21 cellular contexts compared by ENCODE assay signal in the genomic region with DNA sequence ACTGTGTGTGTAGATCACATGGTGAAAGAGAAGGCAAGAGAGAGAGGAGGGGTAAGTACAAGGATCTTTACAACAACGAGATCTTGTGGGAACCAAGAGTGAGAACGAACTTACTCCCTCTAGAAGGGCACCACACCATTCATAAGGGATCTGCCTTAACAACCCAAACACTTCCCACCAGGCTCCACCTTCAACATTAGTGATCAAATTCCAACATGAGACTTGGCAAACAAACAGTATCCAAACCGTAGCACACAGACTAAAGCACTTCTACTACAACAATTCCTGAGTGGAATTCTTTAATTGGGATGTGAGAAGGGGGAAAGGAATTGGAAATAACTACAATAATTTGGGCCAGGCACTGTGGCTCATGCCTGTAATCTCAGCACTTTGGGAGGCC. TPM values are rescaled to one million over a fixed set of nuclear protein-coding genes. Genes with fewer than 3 reads are reported as not detected.
A peak's percentile ranks its signal among the peaks of the same experiment; 100 is the strongest.
DNase-seq lines count a peak whose midpoint lies in the region; ATAC-seq, FAIRE-seq and TF ChIP-seq lines count a peak whose summit lies in the region.
"Had no signal": no experiment of that assay in that cellular context is flagged by ENCODE, and none has a peak within 500 bp of the region (broad histone marks: within the 10 kb centered on the region; RNA-seq: fewer than 3 reads in every experiment).

No MANE protein-coding gene starts in this region.

- no peak overlapping the region for H2BK120ac ChIP-seq in H1 (replicated peaks; ENCODE audit: low read depth, low read length)

- H4K8ac ChIP-seq in H1 (ENCODE audit: extremely low read depth, insufficient read depth, low read length), result no peak overlapping the region

- H3K79me1 ChIP-seq in H1 (ENCODE audit: low read depth, low read length), result no peaks in the 10 kb centered on the region

- H2AK5ac ChIP-seq in H1 (ENCODE audit: low read depth, low read length), result no peak overlapping the region

- intact Hi-C loops in HepG2 (cut with micrococcal nuclease; ENCODE audit: unreplicated experiment), result no loop called here

- TF ChIP-seq RAD21 in H1 (IDR thresholded peaks at IDR 0.05 in 1 of 2, conservative IDR thresholded peaks at IDR 0.05 in 1 of 2; ENCODE audit: low read depth in 2 of 2, low read length in 2 of 2) (no peak), HepG2 (CRISPR knock-in tag; IDR thresholded peaks at IDR 0.05) (no peak)

- BruUV-seq in HepG2 (replicated peaks; lab: Mats Ljungman, UMichigan), result no TSS peak

- H3K4me3 ChIP-seq in H1 (ENCODE audit: extremely low read depth in 1 of 4, insufficient read depth in 2 of 4, low read depth in 3 of 4, low read length in 4 of 4) (no peak overlapping the region), HepG2 (replicated peaks in 1 of 3; ENCODE audit: insufficient read depth in 1 of 3, low read depth in 2 of 3, low read length in 3 of 3) (no peak overlapping the region), BE2C (ENCODE audit: low read depth, low read length) (no peak overlapping the region), SJCRH30 (no peak overlapping the region)
- H3K4me3 ChIP-seq: BLaER1 treated with 17β-estradiol and CSF1 and Interleukin-3, amounts not matched to agents 10 nM and 100 nM had no signal

- H3K4ac ChIP-seq in H1 (replicated peaks; ENCODE audit: insufficient read length, low read depth, low read length), result no peak overlapping the region

- H3K9ac ChIP-seq in H1 (replicated peaks in 1 of 4; ENCODE audit: extremely low read depth in 1 of 4, low read depth in 3 of 4, low read length in 3 of 4) (no peak overlapping the region), HepG2 (ENCODE audit: insufficient read depth, low read depth, low read length) (no peak overlapping the region)
- H3K9ac ChIP-seq: BLaER1 treated with 17β-estradiol and CSF1 and Interleukin-3, amounts not matched to agents 10 nM and 100 nM had no signal

- TF ChIP-seq CTCF in H1 (IDR thresholded peaks at IDR 0.05; ENCODE audit: control extremely low read depth in 1 of 3, insufficient read depth in 1 of 3, low read depth in 1 of 3, low read length in 3 of 3) (no peak), HepG2 (CRISPR knock-in tag; IDR thresholded peaks at IDR 0.05) (no peak), BE2C (IDR thresholded peaks at IDR 0.05; ENCODE audit: low read depth, low read length) (no peak)

- H3K27me3 ChIP-seq in H1 (replicated peaks in 1 of 4; ENCODE audit: control insufficient read depth in 3 of 4, extremely low read depth in 1 of 4, insufficient read depth in 3 of 4, low read length in 3 of 4) (no peaks in the 10 kb centered on the region), HepG2 (ENCODE audit: control insufficient read depth in 1 of 2, insufficient read depth in 2 of 2, low read length in 2 of 2) (no peaks in the 10 kb centered on the region), BE2C (no peaks in the 10 kb centered on the region), SJCRH30 (no peaks in the 10 kb centered on the region)
- H3K27me3 ChIP-seq: BLaER1 treated with 17β-estradiol and CSF1 and Interleukin-3, amounts not matched to agents 10 nM and 100 nM had no signal

- no peak overlapping the region for H2BK5ac ChIP-seq in H1 (ENCODE audit: low read depth, low read length)

- H4K5ac ChIP-seq in H1 (ENCODE audit: insufficient read length, low read depth, low read length), result no peak overlapping the region

- H3K79me2 ChIP-seq in H1 (ENCODE audit: control insufficient read depth in 1 of 2, insufficient read depth in 2 of 2, low read length in 2 of 2) (no peaks in the 10 kb centered on the region), HepG2 (ENCODE audit: insufficient read depth, low read length) (no peaks in the 10 kb centered on the region)

- DNase-seq in NCI-H2171 treated with DMSO at 0.1 percent for 48 hours (lab: John Stamatoyannopoulos, UW), result peak; percentile 21
- no peak for DNase-seq in NCI-H2171 (lab: John Stamatoyannopoulos, UW)
- DNase-seq in H1 (ENCODE audit: low read depth in 1 of 2, low spot score in 2 of 2), result no peak
- no peak for DNase-seq in HepG2 (ENCODE audit: low spot score)
- DNase-seq in BE2C, result no peak
- DNase-seq in SJCRH30, result no peak
- DNase-seq: 8988T; ACHN; Caco-2; Calu3; CD4-positive, alpha-beta T cell; CD8-positive, alpha-beta T cell; DMS79 treated with DMSO at 0.1 percent for 48 hours; GF-D8 had no signal

- no peak overlapping the region for H2BK20ac ChIP-seq in H1 (ENCODE audit: low read length)

- WGBS in H1 (ENCODE audit: extremely low coverage in 1 of 2, insufficient coverage in 1 of 2, insufficient read length in 1 of 2, insufficient replicate concordance in 2 of 2, low coverage in 1 of 2, low lambda C conversion rate in 2 of 2, missing lambda C conversion rate in 1 of 2), 2 experiments, result 89% methylated on average over 3 of the region's 3 CpGs; no CpG with 5 or more reads in 1 of the 2 experiments
- WGBS in HepG2 (ENCODE audit: low lambda C conversion rate), result 0% methylated on average over 3 of the region's 3 CpGs

- POLR2A ChIA-PET in H1 (lab: Charles Lee; ENCODE audit: partially characterized antibody) (interaction anchor here (0.6 to 1.4 kb wide), 3 partner anchors 9 to 40 kb away, joined by 3 read pairs; no protein-coding TSS in a partner anchor), HepG2 (lab: Yijun Ruan, JAX) (no interaction called here)

- H3K23ac ChIP-seq in H1 (ENCODE audit: insufficient read length), result no peak overlapping the region

- no peak for TF ChIP-seq EP300 in H1 (IDR thresholded peaks at IDR 0.05; ENCODE audit: borderline replicate concordance in 1 of 2, low read depth in 2 of 2, low read length in 2 of 2)
- no peak for TF ChIP-seq EP300 in HepG2 (IDR thresholded peaks at IDR 0.05; ENCODE audit: low read depth in 2 of 2, low read length in 2 of 2)
- TF ChIP-seq EP300 in HepG2 (CRISPR knock-in tag; IDR thresholded peaks at IDR 0.05; ENCODE audit: borderline replicate concordance), result no peak

- H3K23me2 ChIP-seq in H1 (ENCODE audit: low read depth, low read length), result 0 out of 2 replicates have a peak, but pooled peaks cover 2% of the 10 kb centered on the region

- peak; percentile 52; the same call in 1 of the 3 replicates for ATAC-seq in HepG2
- no peak for ATAC-seq in GM21737 (IDR thresholded peaks at IDR 0.05; ENCODE audit: unreplicated experiment)
- ATAC-seq: CD8-positive, alpha-beta T cell had no signal

- H3K4me2 ChIP-seq in H1 (ENCODE audit: insufficient read depth in 1 of 2, low read depth in 2 of 2, low read length in 2 of 2) (no peak overlapping the region), HepG2 (ENCODE audit: low read depth, low read length) (peak overlapping the region; percentile 27; the same call in 1 of the 2 replicates)
- H3K4me2 ChIP-seq: BLaER1 treated with 17β-estradiol and CSF1 and Interleukin-3, amounts not matched to agents 10 nM and 100 nM had no signal

- H3K27ac ChIP-seq in H1 (ENCODE audit: low read depth, low read length) (no peak overlapping the region), HepG2 (ENCODE audit: extremely low read length, insufficient read depth, low read length) (no peak overlapping the region), SJCRH30 (no peak overlapping the region)
- H3K27ac ChIP-seq: BLaER1 treated with 17β-estradiol and CSF1 and Interleukin-3, amounts not matched to agents 10 nM and 100 nM; C4-2B had no signal

- no peak overlapping the region for H3K18ac ChIP-seq in H1 (ENCODE audit: extremely low read depth, low read length)

- H2BK15ac ChIP-seq in H1 (ENCODE audit: low read length), result 0 out of 2 replicates have a peak overlapping the region, but pooled peaks have one; percentile 46

- FAIRE-seq in H1 (lab: Jason Lieb, UNC) (no peak), HepG2 (lab: Jason Lieb, UNC) (no peak)
- FAIRE-seq: D721Med, GM12891, GM19239 had no signal

- no peak overlapping the region for H3K56ac ChIP-seq in H1 (replicated peaks; ENCODE audit: insufficient read length, low read depth, low read length)

- no peak overlapping the region for H3K14ac ChIP-seq in H1 (ENCODE audit: insufficient read length)

- H3K9me3 ChIP-seq in H1 (ENCODE audit: insufficient read depth in 2 of 2, low read depth in 1 of 2, low read length in 1 of 2) (no peaks in the 10 kb centered on the region), HepG2 (ENCODE audit: low read length) (no peaks in the 10 kb centered on the region), BE2C (no peaks in the 10 kb centered on the region), SJCRH30 (replicated peaks) (no peaks in the 10 kb centered on the region)
- H3K9me3 ChIP-seq: Caco-2 had no signal

- TF ChIP-seq POLR2A in H1 (IDR thresholded peaks at IDR 0.05; ENCODE audit: control extremely low read depth in 1 of 2, low read depth in 2 of 2, low read length in 2 of 2) (no peak), HepG2 (IDR thresholded peaks at IDR 0.05; ENCODE audit: insufficient read depth in 1 of 2, low read depth in 2 of 2, low read length in 2 of 2) (no peak)

- no peak overlapping the region for H2BK12ac ChIP-seq in H1 (ENCODE audit: low read depth, low read length)

- H4K20me1 ChIP-seq in H1 (replicated peaks in 1 of 2; ENCODE audit: control insufficient read depth in 1 of 2, insufficient read depth in 2 of 2, low read length in 2 of 2) (no peaks in the 10 kb centered on the region), HepG2 (ENCODE audit: insufficient read depth, low read length) (no peaks in the 10 kb centered on the region)
- H4K20me1 ChIP-seq: BLaER1 treated with 17β-estradiol and CSF1 and Interleukin-3, amounts not matched to agents 10 nM and 100 nM had no signal

- H3K36me3 ChIP-seq in H1 (ENCODE audit: control insufficient read depth in 2 of 4, insufficient read depth in 4 of 4, low read length in 3 of 4) (no peaks in the 10 kb centered on the region), HepG2 (replicated peaks in 1 of 2; ENCODE audit: control insufficient read depth in 1 of 2, insufficient read depth in 2 of 2, low read length in 2 of 2) (no peaks in the 10 kb centered on the region), BE2C (no peaks in the 10 kb centered on the region), SJCRH30 (no peaks in the 10 kb centered on the region)
- H3K36me3 ChIP-seq: BLaER1 treated with 17β-estradiol and CSF1 and Interleukin-3, amounts not matched to agents 10 nM and 100 nM had no signal

- no peak overlapping the region for H4K91ac ChIP-seq in H1 (replicated peaks; ENCODE audit: insufficient read length, low read length)

- in situ Hi-C loops in HepG2 (cut with HindIII; ENCODE audit: extremely low pct_ligation_motif_present, low pct_unique_long_range_greater_than_20kb), result no loop called here

- H2AFZ ChIP-seq in H1 (ENCODE audit: low read length), result no peak overlapping the region
- H2AFZ ChIP-seq in HepG2 (ENCODE audit: low read length), result peak overlapping the region; percentile 72

- no peaks in the 10 kb centered on the region; a peak in 1 of 7 replicates for H3K4me1 ChIP-seq in H1 (replicated peaks in 1 of 4; ENCODE audit: control insufficient read depth in 3 of 4, insufficient read depth in 4 of 4, low read length in 3 of 4)
- H3K4me1 ChIP-seq in HepG2 (ENCODE audit: insufficient read depth, low read length), result peaks cover 15% of the 10 kb centered on the region
- no peaks in the 10 kb centered on the region for H3K4me1 ChIP-seq in BE2C
- H3K4me1 ChIP-seq in SJCRH30, result peaks cover 11% of the 10 kb centered on the region
- H3K4me1 ChIP-seq: Caco-2 had no signal

- CTCF ChIA-PET in H1 (lab: Charles Lee; ENCODE audit: partially characterized antibody) (interaction anchor here (0.9 kb wide), 1 partner anchor 26 kb away, joined by 3 read pairs; no protein-coding TSS in a partner anchor), HepG2 (lab: Yijun Ruan, JAX; ENCODE audit: low intra/inter-chr PET ratio, low total read pairs) (no interaction called here)

RNA-seq across cellular contexts. Expression of a gene that starts 35.0 kb away (rescaled TPM):
- 0.19 and 0.52 TPM in 2 replicates for total RNA-seq in H1 (2021; fragmentation: NEBNext Ultra II Directional; extraction: Animal tissue kit (Norgen Biotek cat#: 25700))
- 0.22 and 0.23 TPM in 2 replicates for polyA plus RNA-seq in H1 (2011; rRNA removed)
- polyA plus RNA-seq in H1 (2011; cell fraction: cytosol; rRNA removed), result 0.28 TPM
- 0.73 TPM for polyA plus RNA-seq in H1 (2011; cell fraction: nucleus; rRNA removed)
- 0.29 to 0.70 TPM (median 0.44 TPM) in 4 replicates for polyA plus RNA-seq in H1 (2012, experiment 1 of 2)
- 0.05 TPM for polyA plus RNA-seq in H1 (2012, experiment 2 of 2)
- polyA plus RNA-seq in H1 (2013, experiment 1 of 2), result 0.10 TPM
- 0.13 TPM for polyA plus RNA-seq in H1 (2013, experiment 2 of 2)
- 0.91 and 1.0 TPM in 2 replicates for polyA minus RNA-seq in H1 (2011; rRNA and poly(A)+ RNA removed)
- polyA minus RNA-seq in H1 (2011; cell fraction: cytosol; rRNA and poly(A)+ RNA removed), result not detected
- 2.9 TPM for polyA minus RNA-seq in H1 (2011; cell fraction: nucleus; rRNA and poly(A)+ RNA removed)
- total RNA-seq in HepG2 (2016; rRNA removed; fragmentation: Illumina TruSeq; extraction: Trizol), result 0.04 TPM in 1 of 2 replicates, not detected in the other
- total RNA-seq in HepG2 (2016; cell fraction: cytosol; rRNA removed; fragmentation: Illumina TruSeq; extraction: Trizol; ENCODE audit: low read depth), result not detected in 2 replicates
- total RNA-seq in HepG2 (2016; cell fraction: insoluble cytoplasmic fraction; rRNA removed; fragmentation: Illumina TruSeq; extraction: Trizol), result not detected in 2 replicates
- total RNA-seq in HepG2 (2016; cell fraction: membrane; rRNA removed; fragmentation: Illumina TruSeq; extraction: Trizol), result not detected in 2 replicates
- total RNA-seq in HepG2 (2016; cell fraction: nucleus; rRNA removed; fragmentation: Illumina TruSeq; extraction: Trizol), result not detected in 2 replicates
- polyA plus RNA-seq in HepG2 (2011; rRNA removed), result 0.01 TPM in 1 of 2 replicates, not detected in the other
- not detected in 2 replicates for polyA plus RNA-seq in HepG2 (2011; cell fraction: cytosol; rRNA removed)
- polyA plus RNA-seq in HepG2 (2011; cell fraction: nucleus; rRNA removed), result 0.03 TPM in 1 of 2 replicates, not detected in the other
- 0.07 and 0.16 TPM in 2 replicates for polyA plus RNA-seq in HepG2 (2012)
- polyA plus RNA-seq in HepG2 (2016; cell fraction: cytosol; fragmentation: Illumina TruSeq; extraction: Trizol; ENCODE audit: low read depth), result not detected in 2 replicates
- not detected in 2 replicates for polyA plus RNA-seq in HepG2 (2016; cell fraction: insoluble cytoplasmic fraction; fragmentation: Illumina TruSeq; extraction: Trizol; ENCODE audit: low read depth)
- not detected in 2 replicates for polyA plus RNA-seq in HepG2 (2016; cell fraction: membrane; fragmentation: Illumina TruSeq; extraction: Trizol; ENCODE audit: low read depth)
- polyA plus RNA-seq in HepG2 (2016; cell fraction: nucleus; fragmentation: Illumina TruSeq; extraction: Trizol; ENCODE audit: insufficient read depth, low read depth), result not detected in 2 replicates
- polyA minus RNA-seq in HepG2 (2011; rRNA and poly(A)+ RNA removed; ENCODE audit: low replicate concordance), result 0.35 TPM in 1 of 2 replicates, not detected in the other
- polyA minus RNA-seq in HepG2 (2011; cell fraction: cytosol; rRNA and poly(A)+ RNA removed), result not detected in 2 replicates
- polyA minus RNA-seq in HepG2 (2011; cell fraction: nucleus; rRNA and poly(A)+ RNA removed), result not detected in 2 replicates
- 0.49 TPM for polyA plus RNA-seq in BE2C (2012; ENCODE audit: insufficient read depth, insufficient read length, low read depth)
- 11.8 and 12.1 TPM in 2 replicates for total RNA-seq in SJCRH30 (2014; rRNA removed; shearing (Covaris generic))
- total RNA-seq: Calu3 had no signal
- polyA plus RNA-seq: BJ had no signal

RNA-seq across cellular contexts. Expression of a gene that starts 59.0 kb away (rescaled TPM):
- total RNA-seq in H1 (2021; fragmentation: NEBNext Ultra II Directional; extraction: Animal tissue kit (Norgen Biotek cat#: 25700)), result 302 and 332 TPM in 2 replicates
- polyA plus RNA-seq in H1 (2011; rRNA removed), result 79.1 and 79.7 TPM in 2 replicates
- polyA plus RNA-seq in H1 (2011; cell fraction: cytosol; rRNA removed), result 102 TPM
- polyA plus RNA-seq in H1 (2011; cell fraction: nucleus; rRNA removed), result 171 TPM
- polyA plus RNA-seq in H1 (2012, experiment 1 of 2), result 249 to 322 TPM (median 270 TPM) in 4 replicates
- polyA plus RNA-seq in H1 (2012, experiment 2 of 2), result 36.5 TPM
- 246 TPM for polyA plus RNA-seq in H1 (2013, experiment 1 of 2)
- 235 TPM for polyA plus RNA-seq in H1 (2013, experiment 2 of 2)
- 186 and 204 TPM in 2 replicates for polyA minus RNA-seq in H1 (2011; rRNA and poly(A)+ RNA removed)
- 193 TPM for polyA minus RNA-seq in H1 (2011; cell fraction: cytosol; rRNA and poly(A)+ RNA removed)
- 174 TPM for polyA minus RNA-seq in H1 (2011; cell fraction: nucleus; rRNA and poly(A)+ RNA removed)
- 106 and 186 TPM in 2 replicates for total RNA-seq in HepG2 (2016; rRNA removed; fragmentation: Illumina TruSeq; extraction: Trizol)
- total RNA-seq in HepG2 (2016; cell fraction: cytosol; rRNA removed; fragmentation: Illumina TruSeq; extraction: Trizol; ENCODE audit: low read depth), result 27.7 and 41.1 TPM in 2 replicates
- total RNA-seq in HepG2 (2016; cell fraction: insoluble cytoplasmic fraction; rRNA removed; fragmentation: Illumina TruSeq; extraction: Trizol), result 106 and 176 TPM in 2 replicates
- total RNA-seq in HepG2 (2016; cell fraction: membrane; rRNA removed; fragmentation: Illumina TruSeq; extraction: Trizol), result 37.7 and 38.9 TPM in 2 replicates
- total RNA-seq in HepG2 (2016; cell fraction: nucleus; rRNA removed; fragmentation: Illumina TruSeq; extraction: Trizol), result 117 and 125 TPM in 2 replicates
- polyA plus RNA-seq in HepG2 (2011; rRNA removed), result 31.0 and 33.6 TPM in 2 replicates
- 24.6 and 25.3 TPM in 2 replicates for polyA plus RNA-seq in HepG2 (2011; cell fraction: cytosol; rRNA removed)
- polyA plus RNA-seq in HepG2 (2011; cell fraction: nucleus; rRNA removed), result 36.7 and 38.0 TPM in 2 replicates
- 65.7 and 92.6 TPM in 2 replicates for polyA plus RNA-seq in HepG2 (2012)
- 15.0 and 19.1 TPM in 2 replicates for polyA plus RNA-seq in HepG2 (2016; cell fraction: cytosol; fragmentation: Illumina TruSeq; extraction: Trizol; ENCODE audit: low read depth)
- 175 and 178 TPM in 2 replicates for polyA plus RNA-seq in HepG2 (2016; cell fraction: insoluble cytoplasmic fraction; fragmentation: Illumina TruSeq; extraction: Trizol; ENCODE audit: low read depth)
- 28.8 and 31.3 TPM in 2 replicates for polyA plus RNA-seq in HepG2 (2016; cell fraction: membrane; fragmentation: Illumina TruSeq; extraction: Trizol; ENCODE audit: low read depth)
- 154 and 168 TPM in 2 replicates for polyA plus RNA-seq in HepG2 (2016; cell fraction: nucleus; fragmentation: Illumina TruSeq; extraction: Trizol; ENCODE audit: insufficient read depth, low read depth)
- 55.0 and 195 TPM in 2 replicates for polyA minus RNA-seq in HepG2 (2011; rRNA and poly(A)+ RNA removed; ENCODE audit: low replicate concordance)
- polyA minus RNA-seq in HepG2 (2011; cell fraction: cytosol; rRNA and poly(A)+ RNA removed), result 51.5 and 63.7 TPM in 2 replicates
- polyA minus RNA-seq in HepG2 (2011; cell fraction: nucleus; rRNA and poly(A)+ RNA removed), result 76.7 and 120 TPM in 2 replicates
- polyA plus RNA-seq in BE2C (2012; ENCODE audit: insufficient read depth, insufficient read length, low read depth), result 58.4 TPM
- total RNA-seq in SJCRH30 (2014; rRNA removed; shearing (Covaris generic)), result 104 and 109 TPM in 2 replicates
